In the genomic region with DNA sequence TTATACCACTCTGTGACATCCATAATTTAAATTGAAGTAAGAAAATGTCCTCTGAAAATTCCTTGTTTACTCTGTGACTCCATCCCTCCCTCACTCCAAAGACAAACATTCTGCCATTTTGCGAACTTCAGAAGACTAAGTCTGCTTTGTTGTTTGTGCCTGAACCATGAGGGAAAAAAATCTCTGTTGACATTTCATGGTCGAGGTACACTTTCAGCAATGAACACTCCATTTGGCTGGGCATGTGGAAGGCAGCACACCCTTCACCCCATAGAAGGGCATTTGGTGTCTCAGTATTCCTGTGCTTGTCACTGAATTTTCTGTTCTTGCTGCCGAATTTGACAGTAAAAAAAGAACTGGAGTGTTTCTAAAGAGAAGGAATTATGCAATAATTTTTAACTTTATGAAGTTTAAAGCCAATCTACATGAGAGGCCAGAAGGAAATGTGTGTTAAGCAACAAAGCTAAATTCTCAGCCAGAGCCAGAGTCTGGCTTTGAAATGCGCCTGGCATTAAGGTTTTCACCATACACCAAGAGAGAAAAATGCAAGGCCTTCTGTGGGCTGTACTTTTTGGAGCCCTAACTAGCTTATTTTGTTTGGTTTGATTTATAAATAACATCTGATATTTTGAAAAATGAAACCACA, we compare ENCODE assay signal across 1 cellular context.
TF ChIP-seq lines count a peak whose summit lies in the region.

No MANE protein-coding gene starts in this region.

TF ChIP-seq in H1, 55 proteins besides CTCF, POLR2A, EP300 and RAD21 (continued from another document):
- TF ChIP-seq HDAC2 (IDR thresholded peaks at IDR 0.05; ENCODE audit: borderline replicate concordance in 1 of 2, low read depth in 2 of 2, low read length in 2 of 2) (no peak), CHD2 (IDR thresholded peaks at IDR 0.05; ENCODE audit: low read length) (no peak), KDM5A (IDR thresholded peaks at IDR 0.05; ENCODE audit: low read length) (no peak), CHD1 (IDR thresholded peaks at IDR 0.05; ENCODE audit: low read depth, low read length) (no peak)
- TF ChIP-seq, protein P1, sequence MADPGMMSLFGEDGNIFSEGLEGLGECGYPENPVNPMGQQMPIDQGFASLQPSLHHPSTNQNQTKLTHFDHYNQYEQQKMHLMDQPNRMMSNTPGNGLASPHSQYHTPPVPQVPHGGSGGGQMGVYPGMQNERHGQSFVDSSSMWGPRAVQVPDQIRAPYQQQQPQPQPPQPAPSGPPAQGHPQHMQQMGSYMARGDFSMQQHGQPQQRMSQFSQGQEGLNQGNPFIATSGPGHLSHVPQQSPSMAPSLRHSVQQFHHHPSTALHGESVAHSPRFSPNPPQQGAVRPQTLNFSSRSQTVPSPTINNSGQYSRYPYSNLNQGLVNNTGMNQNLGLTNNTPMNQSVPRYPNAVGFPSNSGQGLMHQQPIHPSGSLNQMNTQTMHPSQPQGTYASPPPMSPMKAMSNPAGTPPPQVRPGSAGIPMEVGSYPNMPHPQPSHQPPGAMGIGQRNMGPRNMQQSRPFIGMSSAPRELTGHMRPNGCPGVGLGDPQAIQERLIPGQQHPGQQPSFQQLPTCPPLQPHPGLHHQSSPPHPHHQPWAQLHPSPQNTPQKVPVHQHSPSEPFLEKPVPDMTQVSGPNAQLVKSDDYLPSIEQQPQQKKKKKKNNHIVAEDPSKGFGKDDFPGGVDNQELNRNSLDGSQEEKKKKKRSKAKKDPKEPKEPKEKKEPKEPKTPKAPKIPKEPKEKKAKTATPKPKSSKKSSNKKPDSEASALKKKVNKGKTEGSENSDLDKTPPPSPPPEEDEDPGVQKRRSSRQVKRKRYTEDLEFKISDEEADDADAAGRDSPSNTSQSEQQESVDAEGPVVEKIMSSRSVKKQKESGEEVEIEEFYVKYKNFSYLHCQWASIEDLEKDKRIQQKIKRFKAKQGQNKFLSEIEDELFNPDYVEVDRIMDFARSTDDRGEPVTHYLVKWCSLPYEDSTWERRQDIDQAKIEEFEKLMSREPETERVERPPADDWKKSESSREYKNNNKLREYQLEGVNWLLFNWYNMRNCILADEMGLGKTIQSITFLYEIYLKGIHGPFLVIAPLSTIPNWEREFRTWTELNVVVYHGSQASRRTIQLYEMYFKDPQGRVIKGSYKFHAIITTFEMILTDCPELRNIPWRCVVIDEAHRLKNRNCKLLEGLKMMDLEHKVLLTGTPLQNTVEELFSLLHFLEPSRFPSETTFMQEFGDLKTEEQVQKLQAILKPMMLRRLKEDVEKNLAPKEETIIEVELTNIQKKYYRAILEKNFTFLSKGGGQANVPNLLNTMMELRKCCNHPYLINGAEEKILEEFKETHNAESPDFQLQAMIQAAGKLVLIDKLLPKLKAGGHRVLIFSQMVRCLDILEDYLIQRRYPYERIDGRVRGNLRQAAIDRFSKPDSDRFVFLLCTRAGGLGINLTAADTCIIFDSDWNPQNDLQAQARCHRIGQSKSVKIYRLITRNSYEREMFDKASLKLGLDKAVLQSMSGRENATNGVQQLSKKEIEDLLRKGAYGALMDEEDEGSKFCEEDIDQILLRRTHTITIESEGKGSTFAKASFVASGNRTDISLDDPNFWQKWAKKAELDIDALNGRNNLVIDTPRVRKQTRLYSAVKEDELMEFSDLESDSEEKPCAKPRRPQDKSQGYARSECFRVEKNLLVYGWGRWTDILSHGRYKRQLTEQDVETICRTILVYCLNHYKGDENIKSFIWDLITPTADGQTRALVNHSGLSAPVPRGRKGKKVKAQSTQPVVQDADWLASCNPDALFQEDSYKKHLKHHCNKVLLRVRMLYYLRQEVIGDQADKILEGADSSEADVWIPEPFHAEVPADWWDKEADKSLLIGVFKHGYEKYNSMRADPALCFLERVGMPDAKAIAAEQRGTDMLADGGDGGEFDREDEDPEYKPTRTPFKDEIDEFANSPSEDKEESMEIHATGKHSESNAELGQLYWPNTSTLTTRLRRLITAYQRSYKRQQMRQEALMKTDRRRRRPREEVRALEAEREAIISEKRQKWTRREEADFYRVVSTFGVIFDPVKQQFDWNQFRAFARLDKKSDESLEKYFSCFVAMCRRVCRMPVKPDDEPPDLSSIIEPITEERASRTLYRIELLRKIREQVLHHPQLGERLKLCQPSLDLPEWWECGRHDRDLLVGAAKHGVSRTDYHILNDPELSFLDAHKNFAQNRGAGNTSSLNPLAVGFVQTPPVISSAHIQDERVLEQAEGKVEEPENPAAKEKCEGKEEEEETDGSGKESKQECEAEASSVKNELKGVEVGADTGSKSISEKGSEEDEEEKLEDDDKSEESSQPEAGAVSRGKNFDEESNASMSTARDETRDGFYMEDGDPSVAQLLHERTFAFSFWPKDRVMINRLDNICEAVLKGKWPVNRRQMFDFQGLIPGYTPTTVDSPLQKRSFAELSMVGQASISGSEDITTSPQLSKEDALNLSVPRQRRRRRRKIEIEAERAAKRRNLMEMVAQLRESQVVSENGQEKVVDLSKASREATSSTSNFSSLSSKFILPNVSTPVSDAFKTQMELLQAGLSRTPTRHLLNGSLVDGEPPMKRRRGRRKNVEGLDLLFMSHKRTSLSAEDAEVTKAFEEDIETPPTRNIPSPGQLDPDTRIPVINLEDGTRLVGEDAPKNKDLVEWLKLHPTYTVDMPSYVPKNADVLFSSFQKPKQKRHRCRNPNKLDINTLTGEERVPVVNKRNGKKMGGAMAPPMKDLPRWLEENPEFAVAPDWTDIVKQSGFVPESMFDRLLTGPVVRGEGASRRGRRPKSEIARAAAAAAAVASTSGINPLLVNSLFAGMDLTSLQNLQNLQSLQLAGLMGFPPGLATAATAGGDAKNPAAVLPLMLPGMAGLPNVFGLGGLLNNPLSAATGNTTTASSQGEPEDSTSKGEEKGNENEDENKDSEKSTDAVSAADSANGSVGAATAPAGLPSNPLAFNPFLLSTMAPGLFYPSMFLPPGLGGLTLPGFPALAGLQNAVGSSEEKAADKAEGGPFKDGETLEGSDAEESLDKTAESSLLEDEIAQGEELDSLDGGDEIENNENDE (IDR thresholded peaks at IDR 0.05; ENCODE audit: insufficient replicate concordance, low read length) = no peak
